Comparison of ENCODE assay signal across 8 cellular contexts in the genomic region with DNA sequence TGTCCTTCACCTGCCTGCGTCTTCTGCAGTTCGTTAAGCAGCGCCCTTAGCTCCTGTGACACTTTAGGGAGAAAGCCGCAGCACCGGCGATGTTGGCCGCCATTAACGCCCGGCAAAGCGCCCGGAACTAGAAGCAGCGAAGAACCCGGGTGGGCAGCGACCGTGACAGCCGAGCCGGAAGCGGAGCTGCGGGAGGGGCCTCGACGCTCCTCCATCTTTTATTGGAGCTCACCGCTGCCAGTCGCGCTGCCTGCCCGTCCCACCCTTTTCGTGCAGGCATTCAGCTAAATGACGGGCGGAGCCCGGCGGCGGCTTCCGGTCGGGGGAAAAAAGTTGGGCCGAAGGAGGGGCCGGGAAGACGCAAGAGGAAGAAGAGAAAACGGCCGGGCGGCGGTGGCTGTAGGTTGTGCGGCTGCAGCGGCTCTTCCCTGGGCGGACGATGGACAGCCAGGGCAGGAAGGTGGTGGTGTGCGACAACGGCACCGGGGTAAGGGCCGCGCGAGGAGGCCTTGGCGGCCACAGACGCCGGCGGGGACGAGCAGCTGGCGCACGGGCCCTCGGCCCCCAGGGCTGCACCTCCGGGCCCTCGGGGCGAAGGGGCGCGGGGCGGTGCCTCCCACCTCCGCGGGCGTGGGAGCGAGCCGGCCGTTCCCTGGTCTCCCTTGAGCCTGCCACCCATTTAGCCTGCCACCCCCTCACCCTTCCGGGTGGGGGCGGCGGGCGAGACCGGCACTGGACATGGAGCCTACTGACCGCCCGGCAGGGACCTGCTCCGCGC. TPM values are rescaled to one million over a fixed set of nuclear protein-coding genes. Genes with fewer than 3 reads are reported as not detected.
A peak's percentile ranks its signal among the peaks of the same experiment; 100 is the strongest.
DNase-seq lines count a peak whose midpoint lies in the region; ATAC-seq, FAIRE-seq and TF ChIP-seq lines count a peak whose summit lies in the region.

A gene (plus strand): TSS at position 361 of the 778 bp plus-strand sequence. CDS start 79 bp downstream, at position 440.

- TF ChIP-seq CTCF in GM12864 (IDR thresholded peaks at IDR 0.05; ENCODE audit: low read depth, low read length, missing control alignments) (no peak), pancreas (IDR thresholded peaks at IDR 0.05) (no peak), tibial artery (IDR thresholded peaks at IDR 0.05) (no peak)

- intact Hi-C loops in Right ventricle myocardium inferior (cut with DNase I) (loop anchor here (1.0 kb wide), 2 partner anchors 97 to 209 kb away; a partner anchor contains a TSS), pancreas (cut with DNase I) (no loop called here), tibial artery (cut with DNase I; ENCODE audit: low total_unique reads) (no loop called here)

- FAIRE-seq in pancreas (lab: Jason Lieb, UNC), result peak; percentile 51

- H3K9me3 ChIP-seq in pancreas (no peaks in the 10 kb centered on the region), tibial artery (no peaks in the 10 kb centered on the region)

- H3K27ac ChIP-seq in pancreas (peak within 1 kb of the TSS; percentile 89 to 99 (median 94)), tibial artery (peak within 1 kb of the TSS; percentile 90 to 98)

- H3K4me3 ChIP-seq in GM12864 (ENCODE audit: low read depth, low read length), result peak within 1 kb of the TSS; percentile 83
- peak within 1 kb of the TSS; percentile 85 to 100 (median 96) for H3K4me3 ChIP-seq in pancreas
- H3K4me3 ChIP-seq in tibial artery, result peak within 1 kb of the TSS; percentile 81 to 100

- WGBS in pancreas, 2 donors, result 0% methylated on average over 49 to 79 of the region's 79 CpGs

- ATAC-seq in HG02759 (IDR thresholded peaks at IDR 0.05; ENCODE audit: unreplicated experiment), result peak; percentile 89
- peak; percentile 99 for ATAC-seq in Right ventricle myocardium inferior
- ATAC-seq in pancreas, result peak; percentile 97 to 99 (median 98)

- no peaks in the 10 kb centered on the region for H3K36me3 ChIP-seq in pancreas
- peaks cover 0 to 7% (median 0%) of the 10 kb centered on the region in 3 donors for H3K36me3 ChIP-seq in tibial artery

- H3K27me3 ChIP-seq in pancreas (no peaks in the 10 kb centered on the region), tibial artery (no peaks in the 10 kb centered on the region)

- H3K4me1 ChIP-seq in pancreas (peaks cover 8 to 30% (median 9%) of the 10 kb centered on the region in 3 donors), tibial artery (peaks cover 0 to 51% (median 27%) of the 10 kb centered on the region in 4 donors)

- DNase-seq in GM12864 (ENCODE audit: low read depth) (peak; percentile 91), NCI-H1417 (lab: John Stamatoyannopoulos, UW) (peak; percentile 96 to 99 (median 97)), SW 1271 (lab: John Stamatoyannopoulos, UW) (peak; percentile 84 to 96), Right ventricle myocardium inferior (ENCODE audit: missing footprints) (peak; percentile 99), pancreas (peak; percentile 94 to 98 (median 96)), tibial artery (peak; percentile 95 to 98)
- DNase-seq in activated naive CD8-positive, alpha-beta T cell treated with anti-CD3 and anti-CD28 coated beads, Interleukin-2, amount 50 U/mL, for 16 hours (ENCODE audit: low read depth, low spot score), result peak; percentile 87

RNA-seq across cellular contexts. Expression of the gene that starts here (rescaled TPM):
- total RNA-seq in Right ventricle myocardium inferior (108 TPM), pancreas (100 to 1,000 TPM in 2 of 6 donors, 10 to 100 TPM in 4; 47.2 to 115 (median 70.9) TPM)
- 10 to 100 TPM; 19.8 to 36.6 TPM for polyA plus RNA-seq in pancreas

Comparison
In these comparisons a context has a peak if more than half of its experiments do, and no peak if none do; other contexts are left out.
1. Peak in every context shown above with its lines: DNase-seq, ATAC-seq, H3K4me3 ChIP-seq and H3K27ac ChIP-seq.